In genomic region chr6:13447949-13448724, GRCh38 we compare ENCODE assay signal across 1 cellular context.
TF ChIP-seq lines count a peak whose summit lies in the region.

No MANE protein-coding gene starts in this region.

TF ChIP-seq in SK-N-SH treated with all-trans-retinoic acid at 6 μM for 48 hours, 23 proteins besides CTCF, POLR2A, EP300 and RAD21 (continued from another document):
- TF ChIP-seq PATZ1 (CRISPR knock-in tag; IDR thresholded peaks at IDR 0.05; ENCODE audit: borderline replicate concordance) (no peak), SNAI2 (CRISPR knock-in tag; IDR thresholded peaks at IDR 0.05) (no peak), ZNF70 (CRISPR knock-in tag; IDR thresholded peaks at IDR 0.05) (no peak)
- TF ChIP-seq, protein P1, sequence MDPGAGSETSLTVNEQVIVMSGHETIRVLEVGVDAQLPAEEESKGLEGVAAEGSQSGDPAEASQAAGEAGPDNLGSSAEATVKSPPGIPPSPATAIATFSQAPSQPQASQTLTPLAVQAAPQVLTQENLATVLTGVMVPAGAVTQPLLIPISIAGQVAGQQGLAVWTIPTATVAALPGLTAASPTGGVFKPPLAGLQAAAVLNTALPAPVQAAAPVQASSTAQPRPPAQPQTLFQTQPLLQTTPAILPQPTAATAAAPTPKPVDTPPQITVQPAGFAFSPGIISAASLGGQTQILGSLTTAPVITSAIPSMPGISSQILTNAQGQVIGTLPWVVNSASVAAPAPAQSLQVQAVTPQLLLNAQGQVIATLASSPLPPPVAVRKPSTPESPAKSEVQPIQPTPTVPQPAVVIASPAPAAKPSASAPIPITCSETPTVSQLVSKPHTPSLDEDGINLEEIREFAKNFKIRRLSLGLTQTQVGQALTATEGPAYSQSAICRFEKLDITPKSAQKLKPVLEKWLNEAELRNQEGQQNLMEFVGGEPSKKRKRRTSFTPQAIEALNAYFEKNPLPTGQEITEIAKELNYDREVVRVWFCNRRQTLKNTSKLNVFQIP (CRISPR knock-in tag; IDR thresholded peaks at IDR 0.05; ENCODE audit: borderline replicate concordance, low read depth), result no peak
TF ChIP-seq in SK-N-SH treated with all-trans-retinoic acid at 6 μM for 48 hours: peak in this region for 0.
